Comparison of ENCODE assay signal across 1 cellular context in the genomic region with DNA sequence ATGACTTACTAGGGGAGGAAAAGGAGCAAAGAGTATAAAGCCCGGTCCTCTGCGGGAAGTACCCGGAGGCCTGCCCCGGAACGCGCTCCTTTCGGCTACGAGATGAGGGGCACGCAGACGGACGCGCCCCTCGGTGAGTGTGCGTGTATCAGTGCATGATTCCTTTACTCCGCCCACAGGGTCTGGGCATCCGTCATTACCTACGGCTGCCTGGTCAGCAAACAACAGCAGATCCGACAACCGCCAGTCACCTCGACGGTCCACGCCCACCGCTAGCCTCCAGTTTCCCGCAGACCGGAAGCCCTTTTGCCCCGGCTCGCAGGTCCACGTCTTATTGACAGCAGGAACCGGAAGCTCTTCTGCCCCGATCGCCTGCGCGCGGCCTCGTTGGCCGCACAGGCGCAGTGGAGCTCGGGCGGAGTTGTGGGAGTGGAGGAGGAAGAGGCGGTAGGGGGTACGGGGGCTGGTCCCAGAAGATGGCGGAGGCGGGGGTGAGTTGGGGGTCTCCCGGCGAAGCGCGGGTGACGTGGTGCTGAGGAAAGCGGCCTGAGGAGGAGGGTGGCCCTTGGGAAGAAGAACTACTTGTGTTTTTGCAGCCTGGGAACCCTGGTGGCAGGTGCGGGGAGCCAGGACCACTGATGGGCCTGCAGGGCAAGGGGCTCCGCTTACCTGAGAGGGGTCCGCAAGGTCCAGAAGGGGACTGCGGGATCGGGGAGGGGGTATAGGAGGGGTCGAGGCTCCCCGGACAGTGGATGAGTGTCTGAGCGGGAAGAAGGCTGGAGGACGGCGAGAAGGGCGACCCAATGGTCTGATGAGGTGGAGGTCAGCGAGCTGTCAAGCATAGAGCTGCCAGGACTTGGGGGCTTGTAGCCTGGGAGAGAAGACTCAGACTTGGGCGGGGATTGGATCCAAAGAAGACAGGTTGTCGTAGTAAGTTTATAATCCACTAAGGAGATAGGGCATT.
TF ChIP-seq lines count a peak whose summit lies in the region.

A gene (plus strand): TSS at position 421 of the 964 bp plus-strand sequence. CDS start 8,086 bp downstream, outside the sequence.

TF ChIP-seq in GM12878, 131 proteins besides CTCF, POLR2A, EP300 and RAD21 (continued from another document and continues in another):
- TF ChIP-seq, protein P1, sequence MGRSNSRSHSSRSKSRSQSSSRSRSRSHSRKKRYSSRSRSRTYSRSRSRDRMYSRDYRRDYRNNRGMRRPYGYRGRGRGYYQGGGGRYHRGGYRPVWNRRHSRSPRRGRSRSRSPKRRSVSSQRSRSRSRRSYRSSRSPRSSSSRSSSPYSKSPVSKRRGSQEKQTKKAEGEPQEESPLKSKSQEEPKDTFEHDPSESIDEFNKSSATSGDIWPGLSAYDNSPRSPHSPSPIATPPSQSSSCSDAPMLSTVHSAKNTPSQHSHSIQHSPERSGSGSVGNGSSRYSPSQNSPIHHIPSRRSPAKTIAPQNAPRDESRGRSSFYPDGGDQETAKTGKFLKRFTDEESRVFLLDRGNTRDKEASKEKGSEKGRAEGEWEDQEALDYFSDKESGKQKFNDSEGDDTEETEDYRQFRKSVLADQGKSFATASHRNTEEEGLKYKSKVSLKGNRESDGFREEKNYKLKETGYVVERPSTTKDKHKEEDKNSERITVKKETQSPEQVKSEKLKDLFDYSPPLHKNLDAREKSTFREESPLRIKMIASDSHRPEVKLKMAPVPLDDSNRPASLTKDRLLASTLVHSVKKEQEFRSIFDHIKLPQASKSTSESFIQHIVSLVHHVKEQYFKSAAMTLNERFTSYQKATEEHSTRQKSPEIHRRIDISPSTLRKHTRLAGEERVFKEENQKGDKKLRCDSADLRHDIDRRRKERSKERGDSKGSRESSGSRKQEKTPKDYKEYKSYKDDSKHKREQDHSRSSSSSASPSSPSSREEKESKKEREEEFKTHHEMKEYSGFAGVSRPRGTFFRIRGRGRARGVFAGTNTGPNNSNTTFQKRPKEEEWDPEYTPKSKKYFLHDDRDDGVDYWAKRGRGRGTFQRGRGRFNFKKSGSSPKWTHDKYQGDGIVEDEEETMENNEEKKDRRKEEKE (IDR thresholded peaks at IDR 0.05), result no peak
- no peak for TF ChIP-seq TCF12 (IDR thresholded peaks at IDR 0.05; ENCODE audit: low read depth, low read length)
- TF ChIP-seq, protein P2, sequence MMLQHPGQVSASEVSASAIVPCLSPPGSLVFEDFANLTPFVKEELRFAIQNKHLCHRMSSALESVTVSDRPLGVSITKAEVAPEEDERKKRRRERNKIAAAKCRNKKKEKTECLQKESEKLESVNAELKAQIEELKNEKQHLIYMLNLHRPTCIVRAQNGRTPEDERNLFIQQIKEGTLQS (IDR thresholded peaks at IDR 0.05; ENCODE audit: borderline replicate concordance, extremely low read depth, low read depth, low read length), result no peak
- no peak for TF ChIP-seq SRF (IDR thresholded peaks at IDR 0.05; ENCODE audit: low read depth in 2 of 2, low read length in 2 of 2)
- TF ChIP-seq SUPT20H (IDR thresholded peaks at IDR 0.05; ENCODE audit: borderline replicate concordance, control insufficient read depth, low read depth, low read length), result no peak
- TF ChIP-seq NFIC (IDR thresholded peaks at IDR 0.05; ENCODE audit: low read depth, low read length), result no peak
- TF ChIP-seq, protein P3, sequence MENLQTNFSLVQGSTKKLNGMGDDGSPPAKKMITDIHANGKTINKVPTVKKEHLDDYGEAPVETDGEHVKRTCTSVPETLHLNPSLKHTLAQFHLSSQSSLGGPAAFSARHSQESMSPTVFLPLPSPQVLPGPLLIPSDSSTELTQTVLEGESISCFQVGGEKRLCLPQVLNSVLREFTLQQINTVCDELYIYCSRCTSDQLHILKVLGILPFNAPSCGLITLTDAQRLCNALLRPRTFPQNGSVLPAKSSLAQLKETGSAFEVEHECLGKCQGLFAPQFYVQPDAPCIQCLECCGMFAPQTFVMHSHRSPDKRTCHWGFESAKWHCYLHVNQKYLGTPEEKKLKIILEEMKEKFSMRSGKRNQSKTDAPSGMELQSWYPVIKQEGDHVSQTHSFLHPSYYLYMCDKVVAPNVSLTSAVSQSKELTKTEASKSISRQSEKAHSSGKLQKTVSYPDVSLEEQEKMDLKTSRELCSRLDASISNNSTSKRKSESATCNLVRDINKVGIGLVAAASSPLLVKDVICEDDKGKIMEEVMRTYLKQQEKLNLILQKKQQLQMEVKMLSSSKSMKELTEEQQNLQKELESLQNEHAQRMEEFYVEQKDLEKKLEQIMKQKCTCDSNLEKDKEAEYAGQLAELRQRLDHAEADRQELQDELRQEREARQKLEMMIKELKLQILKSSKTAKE (IDR thresholded peaks at IDR 0.05; ENCODE audit: low read depth, poor library complexity, severe bottlenecking), result no peak
- no peak for TF ChIP-seq BCL11A (IDR thresholded peaks at IDR 0.05; ENCODE audit: low read depth, low read length)
- TF ChIP-seq ZNF207 (IDR thresholded peaks at IDR 0.05; ENCODE audit: borderline replicate concordance), result 0 out of 2 replicates have a peak, but pooled peaks have one; percentile 36
- TF ChIP-seq YY1 (IDR thresholded peaks at IDR 0.05; ENCODE audit: low read depth, low read length), result peak; percentile 76
- TF ChIP-seq ZSCAN29 (IDR thresholded peaks at IDR 0.05), result no peak
- peak; percentile 23 for TF ChIP-seq SP1 (IDR thresholded peaks at IDR 0.05; ENCODE audit: low read depth, low read length)
- TF ChIP-seq ETV6 (conservative IDR thresholded peaks at IDR 0.05 in 1 of 2, IDR thresholded peaks at IDR 0.05 in 1 of 2; ENCODE audit: borderline replicate concordance in 1 of 2, low read depth in 1 of 2), result no peak
- TF ChIP-seq POLR2AphosphoS5 (IDR thresholded peaks at IDR 0.05; ENCODE audit: low read length), result no peak
- TF ChIP-seq CREM (IDR thresholded peaks at IDR 0.05; ENCODE audit: low read depth), result 0 out of 2 replicates have a peak, but pooled peaks have one; percentile 45
- TF ChIP-seq, protein P4, sequence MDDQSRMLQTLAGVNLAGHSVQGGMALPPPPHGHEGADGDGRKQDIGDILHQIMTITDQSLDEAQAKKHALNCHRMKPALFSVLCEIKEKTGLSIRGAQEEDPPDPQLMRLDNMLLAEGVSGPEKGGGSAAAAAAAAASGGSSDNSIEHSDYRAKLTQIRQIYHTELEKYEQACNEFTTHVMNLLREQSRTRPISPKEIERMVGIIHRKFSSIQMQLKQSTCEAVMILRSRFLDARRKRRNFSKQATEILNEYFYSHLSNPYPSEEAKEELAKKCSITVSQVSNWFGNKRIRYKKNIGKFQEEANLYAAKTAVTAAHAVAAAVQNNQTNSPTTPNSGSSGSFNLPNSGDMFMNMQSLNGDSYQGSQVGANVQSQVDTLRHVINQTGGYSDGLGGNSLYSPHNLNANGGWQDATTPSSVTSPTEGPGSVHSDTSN (IDR thresholded peaks at IDR 0.05; ENCODE audit: insufficient replicate concordance, low read depth, low read length), result peak; percentile 81
- TF ChIP-seq KAT2A (conservative IDR thresholded peaks at IDR 0.05; ENCODE audit: control insufficient read depth, low read depth, low read length), result no peak
- 0 out of 2 replicates have a peak, but pooled peaks have one; percentile 36 for TF ChIP-seq SPI1 (IDR thresholded peaks at IDR 0.05; ENCODE audit: borderline replicate concordance, insufficient read depth, low read depth, low read length)
- TF ChIP-seq, protein P5, sequence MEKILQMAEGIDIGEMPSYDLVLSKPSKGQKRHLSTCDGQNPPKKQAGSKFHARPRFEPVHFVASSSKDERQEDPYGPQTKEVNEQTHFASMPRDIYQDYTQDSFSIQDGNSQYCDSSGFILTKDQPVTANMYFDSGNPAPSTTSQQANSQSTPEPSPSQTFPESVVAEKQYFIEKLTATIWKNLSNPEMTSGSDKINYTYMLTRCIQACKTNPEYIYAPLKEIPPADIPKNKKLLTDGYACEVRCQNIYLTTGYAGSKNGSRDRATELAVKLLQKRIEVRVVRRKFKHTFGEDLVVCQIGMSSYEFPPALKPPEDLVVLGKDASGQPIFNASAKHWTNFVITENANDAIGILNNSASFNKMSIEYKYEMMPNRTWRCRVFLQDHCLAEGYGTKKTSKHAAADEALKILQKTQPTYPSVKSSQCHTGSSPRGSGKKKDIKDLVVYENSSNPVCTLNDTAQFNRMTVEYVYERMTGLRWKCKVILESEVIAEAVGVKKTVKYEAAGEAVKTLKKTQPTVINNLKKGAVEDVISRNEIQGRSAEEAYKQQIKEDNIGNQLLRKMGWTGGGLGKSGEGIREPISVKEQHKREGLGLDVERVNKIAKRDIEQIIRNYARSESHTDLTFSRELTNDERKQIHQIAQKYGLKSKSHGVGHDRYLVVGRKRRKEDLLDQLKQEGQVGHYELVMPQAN (conservative IDR thresholded peaks at IDR 0.05), result no peak
- TF ChIP-seq, protein P6, sequence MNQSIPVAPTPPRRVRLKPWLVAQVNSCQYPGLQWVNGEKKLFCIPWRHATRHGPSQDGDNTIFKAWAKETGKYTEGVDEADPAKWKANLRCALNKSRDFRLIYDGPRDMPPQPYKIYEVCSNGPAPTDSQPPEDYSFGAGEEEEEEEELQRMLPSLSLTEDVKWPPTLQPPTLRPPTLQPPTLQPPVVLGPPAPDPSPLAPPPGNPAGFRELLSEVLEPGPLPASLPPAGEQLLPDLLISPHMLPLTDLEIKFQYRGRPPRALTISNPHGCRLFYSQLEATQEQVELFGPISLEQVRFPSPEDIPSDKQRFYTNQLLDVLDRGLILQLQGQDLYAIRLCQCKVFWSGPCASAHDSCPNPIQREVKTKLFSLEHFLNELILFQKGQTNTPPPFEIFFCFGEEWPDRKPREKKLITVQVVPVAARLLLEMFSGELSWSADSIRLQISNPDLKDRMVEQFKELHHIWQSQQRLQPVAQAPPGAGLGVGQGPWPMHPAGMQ (IDR thresholded peaks at IDR 0.05; ENCODE audit: borderline replicate concordance), result no peak
- no peak for TF ChIP-seq EZH2 (IDR thresholded peaks at IDR 0.05; ENCODE audit: borderline replicate concordance, control insufficient read depth, low read depth, low read length)
- 0 out of 2 replicates have a peak, but pooled peaks have one; percentile 23 for TF ChIP-seq CBFB (IDR thresholded peaks at IDR 0.05; ENCODE audit: low read depth)
- TF ChIP-seq SIX5 (IDR thresholded peaks at IDR 0.05; ENCODE audit: low read depth, low read length, severe bottlenecking), result peak; percentile 79
- TF ChIP-seq, protein P7, sequence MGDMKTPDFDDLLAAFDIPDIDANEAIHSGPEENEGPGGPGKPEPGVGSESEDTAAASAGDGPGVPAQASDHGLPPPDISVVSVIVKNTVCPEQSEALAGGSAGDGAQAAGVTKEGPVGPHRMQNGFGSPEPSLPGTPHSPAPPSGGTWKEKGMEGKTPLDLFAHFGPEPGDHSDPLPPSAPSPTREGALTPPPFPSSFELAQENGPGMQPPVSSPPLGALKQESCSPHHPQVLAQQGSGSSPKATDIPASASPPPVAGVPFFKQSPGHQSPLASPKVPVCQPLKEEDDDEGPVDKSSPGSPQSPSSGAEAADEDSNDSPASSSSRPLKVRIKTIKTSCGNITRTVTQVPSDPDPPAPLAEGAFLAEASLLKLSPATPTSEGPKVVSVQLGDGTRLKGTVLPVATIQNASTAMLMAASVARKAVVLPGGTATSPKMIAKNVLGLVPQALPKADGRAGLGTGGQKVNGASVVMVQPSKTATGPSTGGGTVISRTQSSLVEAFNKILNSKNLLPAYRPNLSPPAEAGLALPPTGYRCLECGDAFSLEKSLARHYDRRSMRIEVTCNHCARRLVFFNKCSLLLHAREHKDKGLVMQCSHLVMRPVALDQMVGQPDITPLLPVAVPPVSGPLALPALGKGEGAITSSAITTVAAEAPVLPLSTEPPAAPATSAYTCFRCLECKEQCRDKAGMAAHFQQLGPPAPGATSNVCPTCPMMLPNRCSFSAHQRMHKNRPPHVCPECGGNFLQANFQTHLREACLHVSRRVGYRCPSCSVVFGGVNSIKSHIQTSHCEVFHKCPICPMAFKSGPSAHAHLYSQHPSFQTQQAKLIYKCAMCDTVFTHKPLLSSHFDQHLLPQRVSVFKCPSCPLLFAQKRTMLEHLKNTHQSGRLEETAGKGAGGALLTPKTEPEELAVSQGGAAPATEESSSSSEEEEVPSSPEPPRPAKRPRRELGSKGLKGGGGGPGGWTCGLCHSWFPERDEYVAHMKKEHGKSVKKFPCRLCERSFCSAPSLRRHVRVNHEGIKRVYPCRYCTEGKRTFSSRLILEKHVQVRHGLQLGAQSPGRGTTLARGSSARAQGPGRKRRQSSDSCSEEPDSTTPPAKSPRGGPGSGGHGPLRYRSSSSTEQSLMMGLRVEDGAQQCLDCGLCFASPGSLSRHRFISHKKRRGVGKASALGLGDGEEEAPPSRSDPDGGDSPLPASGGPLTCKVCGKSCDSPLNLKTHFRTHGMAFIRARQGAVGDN (IDR thresholded peaks at IDR 0.05), result peak; percentile 55; the same call in 1 of the 2 replicates
- no peak for TF ChIP-seq SUZ12 (IDR thresholded peaks at IDR 0.05; ENCODE audit: unreplicated experiment)
- no peak for TF ChIP-seq CHD4 (IDR thresholded peaks at IDR 0.05)
- peak; percentile 56 for TF ChIP-seq NBN (IDR thresholded peaks at IDR 0.05)
- no peak; the same call in 1 of the 2 replicates for TF ChIP-seq CHD1 (IDR thresholded peaks at IDR 0.05; ENCODE audit: low read depth, low read length)
- TF ChIP-seq IKZF1 (conservative IDR thresholded peaks at IDR 0.05), result peak; percentile 77
- TF ChIP-seq SIN3A (IDR thresholded peaks at IDR 0.05; ENCODE audit: low read depth, low read length), result peak; percentile 70; the same call in 1 of the 2 replicates
- TF ChIP-seq DPF2 (IDR thresholded peaks at IDR 0.05), result peak; percentile 68; the same call in 1 of the 2 replicates
- no peak for TF ChIP-seq FOS (IDR thresholded peaks at IDR 0.05; ENCODE audit: borderline replicate concordance, extremely low read depth, insufficient read length)
- no peak for TF ChIP-seq ZNF384 (IDR thresholded peaks at IDR 0.05; ENCODE audit: borderline replicate concordance, low read depth, low read length)
- TF ChIP-seq, protein P8, sequence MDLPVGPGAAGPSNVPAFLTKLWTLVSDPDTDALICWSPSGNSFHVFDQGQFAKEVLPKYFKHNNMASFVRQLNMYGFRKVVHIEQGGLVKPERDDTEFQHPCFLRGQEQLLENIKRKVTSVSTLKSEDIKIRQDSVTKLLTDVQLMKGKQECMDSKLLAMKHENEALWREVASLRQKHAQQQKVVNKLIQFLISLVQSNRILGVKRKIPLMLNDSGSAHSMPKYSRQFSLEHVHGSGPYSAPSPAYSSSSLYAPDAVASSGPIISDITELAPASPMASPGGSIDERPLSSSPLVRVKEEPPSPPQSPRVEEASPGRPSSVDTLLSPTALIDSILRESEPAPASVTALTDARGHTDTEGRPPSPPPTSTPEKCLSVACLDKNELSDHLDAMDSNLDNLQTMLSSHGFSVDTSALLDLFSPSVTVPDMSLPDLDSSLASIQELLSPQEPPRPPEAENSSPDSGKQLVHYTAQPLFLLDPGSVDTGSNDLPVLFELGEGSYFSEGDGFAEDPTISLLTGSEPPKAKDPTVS (IDR thresholded peaks at IDR 0.05; ENCODE audit: low read depth, low read length), result no peak
- TF ChIP-seq FOXM1 (IDR thresholded peaks at IDR 0.05; ENCODE audit: low read depth, low read length), result no peak
- TF ChIP-seq NFYA (IDR thresholded peaks at IDR 0.05; ENCODE audit: borderline replicate concordance, low read depth, low read length), result no peak
- TF ChIP-seq GATAD2B (conservative IDR thresholded peaks at IDR 0.05; ENCODE audit: low read depth), result no peak; the same call in 1 of the 2 replicates
- TF ChIP-seq, protein P9, sequence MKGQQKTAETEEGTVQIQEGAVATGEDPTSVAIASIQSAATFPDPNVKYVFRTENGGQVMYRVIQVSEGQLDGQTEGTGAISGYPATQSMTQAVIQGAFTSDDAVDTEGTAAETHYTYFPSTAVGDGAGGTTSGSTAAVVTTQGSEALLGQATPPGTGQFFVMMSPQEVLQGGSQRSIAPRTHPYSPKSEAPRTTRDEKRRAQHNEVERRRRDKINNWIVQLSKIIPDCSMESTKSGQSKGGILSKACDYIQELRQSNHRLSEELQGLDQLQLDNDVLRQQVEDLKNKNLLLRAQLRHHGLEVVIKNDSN (IDR thresholded peaks at IDR 0.05; ENCODE audit: borderline replicate concordance, extremely low read length, insufficient read depth, low read depth, low read length), result no peak
- no peak for TF ChIP-seq YBX1 (IDR thresholded peaks at IDR 0.05)
- no peak for TF ChIP-seq MYC (IDR thresholded peaks at IDR 0.05; ENCODE audit: insufficient read depth, insufficient read length, insufficient replicate concordance, low read length, severe bottlenecking)
- TF ChIP-seq SREBF1 (IDR thresholded peaks at IDR 0.05; ENCODE audit: low read length), result no peak; the same call in 1 of the 2 replicates
